ENCODE assay signal across 19 cellular contexts in genomic region chr5:176651472-176651980, GRCh38. TPM values are rescaled to one million over a fixed set of nuclear protein-coding genes. Genes with fewer than 3 reads are reported as not detected.
A peak's percentile ranks its signal among the peaks of the same experiment; 100 is the strongest.
DNase-seq lines count a peak whose midpoint lies in the region; ATAC-seq and TF ChIP-seq lines count a peak whose summit lies in the region.
"Had no signal": no experiment of that assay in that cellular context is flagged by ENCODE, and none has a peak within 500 bp of the region (broad histone marks: within the 10 kb centered on the region; RNA-seq: fewer than 3 reads in every experiment).

No MANE protein-coding gene starts in this region.

- H3K9me3 ChIP-seq in CD4-positive, alpha-beta memory T cell (ENCODE audit: control insufficient read depth in 1 of 2, low read length in 2 of 2) = no peaks in the 10 kb centered on the region
- H3K9me3 ChIP-seq in H9 (ENCODE audit: control insufficient read depth, low read depth, low read length) = no peaks in the 10 kb centered on the region
- no peaks in the 10 kb centered on the region for H3K9me3 ChIP-seq in testis
- no peaks in the 10 kb centered on the region for H3K9me3 ChIP-seq in stomach
- H3K9me3 ChIP-seq: Caco-2, SJCRH30 had no signal

- no peak for DNase-seq in CD4-positive, alpha-beta memory T cell
- DNase-seq in H9 (no peak), testis (peak; percentile 50), NCI-H2029 (lab: John Stamatoyannopoulos, UW) (no peak), stomach (no peak)
- no peak for DNase-seq in central memory CD8-positive, alpha-beta T cell (ENCODE audit: low spot score in 2 of 2)
- DNase-seq: Caco-2, EL, MM.1S, NCI-H146, NCI-H2081 treated with DMSO at 0.1 percent for 48 hours, NCI-H510A treated with DMSO at 0.1 percent for 48 hours, PC-9, T-helper 2 cell had no signal

- H3K27ac Mint-ChIP-seq in CD4-positive, alpha-beta memory T cell = peak overlapping the region in 4 of 7 donors; percentile 24 to 62 (median 44)
- H3K27ac Mint-ChIP-seq in H9 = no peak overlapping the region
- H3K27ac Mint-ChIP-seq in central memory CD8-positive, alpha-beta T cell (ENCODE audit: low read depth) = peak overlapping the region; percentile 16

- WGBS in H9 (ENCODE audit: extremely low coverage, insufficient read length, low lambda C conversion rate) = no CpG with 5 or more reads among the region's 17 CpGs
- WGBS in testis, 2 donors = 24% methylated on average over 7 to 17 of the region's 17 CpGs
- 82 to 93% (median 90%) methylated on average over 15 to 17 of the region's 17 CpGs for WGBS in stomach, 5 donors

- H3K9me3 Mint-ChIP-seq in CD4-positive, alpha-beta memory T cell = no peaks in the 10 kb centered on the region
- H3K9me3 Mint-ChIP-seq in H9 = no peaks in the 10 kb centered on the region; a peak in 1 of 5 replicates
- H3K9me3 Mint-ChIP-seq in central memory CD8-positive, alpha-beta T cell = no peaks in the 10 kb centered on the region

- peaks cover 0 to 17% of the 10 kb centered on the region in 2 donors for H3K36me3 Mint-ChIP-seq in CD4-positive, alpha-beta memory T cell
- peaks cover 5 to 28% (median 22%) of the 10 kb centered on the region in 3 experiments; a peak in 6 of 7 replicates for H3K36me3 Mint-ChIP-seq in H9 (ENCODE audit: insufficient read depth in 1 of 3, low read depth in 3 of 3)
- H3K36me3 Mint-ChIP-seq in central memory CD8-positive, alpha-beta T cell (ENCODE audit: insufficient read depth) = peaks cover 9% of the 10 kb centered on the region

- no peak overlapping the region for H3K4ac ChIP-seq in H9 (ENCODE audit: low read depth, low read length)

- no peak overlapping the region for H3K9ac ChIP-seq in H9 (ENCODE audit: extremely low read depth, insufficient read length, low read length)

- no peaks in the 10 kb centered on the region; the same call in 1 of the 2 replicates for H3K79me2 ChIP-seq in H9 (ENCODE audit: insufficient read depth, low read length)

- H3K56ac ChIP-seq in H9 (ENCODE audit: insufficient read length, low read depth, low read length) = no peak overlapping the region

- peaks cover 10% of the 10 kb centered on the region for H3K23me2 ChIP-seq in H9 (ENCODE audit: insufficient read length, low read depth, low read length, poor library complexity, severe bottlenecking)

- no peak overlapping the region for H2AFZ ChIP-seq in H9 (ENCODE audit: low read length)
- H2AFZ ChIP-seq: PC-9 had no signal

- no peaks in the 10 kb centered on the region for H3K27me3 ChIP-seq in CD4-positive, alpha-beta memory T cell (ENCODE audit: insufficient read depth, low read length)
- H3K27me3 ChIP-seq in H9 (ENCODE audit: insufficient read depth, low read length) (no peaks in the 10 kb centered on the region), testis (no peaks in the 10 kb centered on the region), stomach (no peaks in the 10 kb centered on the region)
- H3K27me3 ChIP-seq: SJCRH30 had no signal

- H4K8ac ChIP-seq in H9 (replicated peaks; ENCODE audit: insufficient read length, low read depth, low read length) = no peak overlapping the region

- intact Hi-C loops in CD4-positive, alpha-beta memory T cell (cut with micrococcal nuclease) = no loop called here
- intact Hi-C loops in testis (cut with DNase I; ENCODE audit: low total_unique reads) (no loop called here), stomach (cut with DNase I; ENCODE audit: low total_unique reads) (no loop called here)

- H4K5ac ChIP-seq in H9 (ENCODE audit: insufficient read length, low read depth, low read length) = no peak overlapping the region

- ATAC-seq in central memory CD8-positive, alpha-beta T cell (replicated peaks; ENCODE audit: extremely low read depth, poor library complexity, severe bottlenecking) = no peak
- ATAC-seq in HG03439 (IDR thresholded peaks at IDR 0.05; ENCODE audit: unreplicated experiment) = no peak

- H3K4me3 Mint-ChIP-seq in CD4-positive, alpha-beta memory T cell = peak overlapping the region in 1 of 8 donors; percentile 49
- H3K4me3 Mint-ChIP-seq in H9 = no peak overlapping the region
- no peak overlapping the region for H3K4me3 Mint-ChIP-seq in central memory CD8-positive, alpha-beta T cell

- H4K20me1 ChIP-seq in H9 (ENCODE audit: control insufficient read depth, insufficient read depth, insufficient read length) = no peaks in the 10 kb centered on the region

- H2BK15ac ChIP-seq in H9 (ENCODE audit: low read depth, low read length) = no peak overlapping the region

- no peak for TF ChIP-seq EP300 in stomach (IDR thresholded peaks at IDR 0.05)

- peaks cover 8% of the 10 kb centered on the region for H3K79me1 ChIP-seq in H9 (ENCODE audit: insufficient read depth, low read depth, low read length, poor library complexity, severe bottlenecking)

- H3K14ac ChIP-seq in H9 (ENCODE audit: insufficient read depth, low read length) = no peak overlapping the region

- H3K4me2 ChIP-seq in H9 (ENCODE audit: insufficient read depth, insufficient read length, low read length) = no peak overlapping the region
- H3K4me2 ChIP-seq: PC-9 had no signal

- H4K91ac ChIP-seq in H9 (ENCODE audit: insufficient read length, low read depth, low read length) = no peak overlapping the region

- no peak overlapping the region for H3K23ac ChIP-seq in H9 (ENCODE audit: insufficient read length, low read depth, low read length)

- no peak overlapping the region for H3K27ac ChIP-seq in CD4-positive, alpha-beta memory T cell (ENCODE audit: low read depth, low read length)
- H3K27ac ChIP-seq in H9 (ENCODE audit: insufficient read length, low read depth, low read length) (no peak overlapping the region), testis (no peak overlapping the region), stomach (no peak overlapping the region)
- H3K27ac ChIP-seq: C4-2B, PC-9, SJCRH30 had no signal

- H2AK5ac ChIP-seq in H9 (ENCODE audit: insufficient read length, low read length) = no peak overlapping the region

- peaks cover 34 to 72% (median 51%) of the 10 kb centered on the region in 4 donors for H3K4me1 Mint-ChIP-seq in CD4-positive, alpha-beta memory T cell
- peaks cover 32 to 40% of the 10 kb centered on the region in 2 experiments for H3K4me1 Mint-ChIP-seq in H9
- peaks cover 53% of the 10 kb centered on the region for H3K4me1 Mint-ChIP-seq in central memory CD8-positive, alpha-beta T cell

- H2BK20ac ChIP-seq in H9 (ENCODE audit: low read depth, low read length, poor library complexity, severe bottlenecking) = no peak overlapping the region

- H3K36me3 ChIP-seq in CD4-positive, alpha-beta memory T cell (ENCODE audit: insufficient read depth, low read length) = no peaks in the 10 kb centered on the region
- H3K36me3 ChIP-seq in testis (ENCODE audit: low read depth, missing control alignments) = no peaks in the 10 kb centered on the region
- H3K36me3 ChIP-seq in stomach = peaks cover 0 to 45% (median 42%) of the 10 kb centered on the region in 4 donors
- H3K36me3 ChIP-seq: SJCRH30 had no signal

- H3K4me1 ChIP-seq in CD4-positive, alpha-beta memory T cell (ENCODE audit: insufficient read depth, low read length) = peaks cover 66% of the 10 kb centered on the region
- H3K4me1 ChIP-seq in H9 (ENCODE audit: insufficient read depth, low read length) (peaks cover 2% of the 10 kb centered on the region; the same call in 1 of the 2 replicates), testis (peaks cover 44% of the 10 kb centered on the region), stomach (peaks cover 19 to 62% (median 26%) of the 10 kb centered on the region in 4 donors)

- no peaks in the 10 kb centered on the region for H3K27me3 Mint-ChIP-seq in CD4-positive, alpha-beta memory T cell
- no peaks in the 10 kb centered on the region; the same call in 1 of the 2 replicates for H3K27me3 Mint-ChIP-seq in H9 (ENCODE audit: low read depth)
- no peaks in the 10 kb centered on the region for H3K27me3 Mint-ChIP-seq in central memory CD8-positive, alpha-beta T cell

- H3K18ac ChIP-seq in H9 (ENCODE audit: insufficient read length, low read depth, low read length) = no peak overlapping the region

- H3K4me3 ChIP-seq in CD4-positive, alpha-beta memory T cell (ENCODE audit: low read length in 2 of 2) = no peak overlapping the region
- H3K4me3 ChIP-seq in testis (no peak overlapping the region), stomach (no peak overlapping the region)
- H3K4me3 ChIP-seq: PC-9, SJCRH30 had no signal

- CTCF ChIA-PET in CD4-positive, alpha-beta memory T cell (lab: Charles Lee; ENCODE audit: partially characterized antibody) = interaction anchor here (0.9 to 7.4 kb wide), 2 partner anchors 8 to 78 kb away, joined by 3 to 129 read pairs; no protein-coding TSS in a partner anchor

- no peak overlapping the region for H3T11ph ChIP-seq in H9 (ENCODE audit: low read length)

- POLR2A ChIA-PET in CD4-positive, alpha-beta memory T cell (lab: Charles Lee; ENCODE audit: partially characterized antibody) = interaction anchor here (7.6 kb wide), 1 partner anchor 8 kb away, joined by 55 read pairs; no protein-coding TSS in a partner anchor

- no peak overlapping the region for H2BK120ac ChIP-seq in H9 (ENCODE audit: low read depth, low read length, poor library complexity, severe bottlenecking)

- TF ChIP-seq POLR2A in testis (IDR thresholded peaks at IDR 0.05) (no peak), stomach (IDR thresholded peaks at IDR 0.05) (no peak)

- TF ChIP-seq CTCF in H9 (conservative IDR thresholded peaks at IDR 0.05) (0 out of 3 replicates have a peak, but pooled peaks have one; percentile 14), testis (IDR thresholded peaks at IDR 0.05) (no peak), stomach (IDR thresholded peaks at IDR 0.05) (no peak)

- H2BK5ac ChIP-seq in H9 (ENCODE audit: insufficient read length, low read length) = no peak overlapping the region

- H2BK12ac ChIP-seq in H9 (ENCODE audit: insufficient read length, low read depth, low read length) = no peak overlapping the region

RNA-seq across cellular contexts. Expression of gene TSPAN17, which starts 4.2 kb away (rescaled TPM):
- total RNA-seq in CD4-positive, alpha-beta memory T cell = 10 to 100 TPM; 27.4 to 30.7 TPM
- 10 to 100 TPM; 16.0 to 26.7 TPM for polyA plus RNA-seq in CD4-positive, alpha-beta memory T cell
- 46.8 and 51.9 TPM in 2 replicates for total RNA-seq in H9 (2021)
- 10 to 100 TPM; 31.7 to 51.7 TPM for total RNA-seq in testis
- 57.0 TPM for polyA plus RNA-seq in testis (ENCODE audit: insufficient read depth, low read depth, low replicate concordance)
- 10 to 100 TPM in 3 of 5 donors, 1 to 10 TPM in 2; 2.3 to 79.9 (median 19.0) TPM for total RNA-seq in stomach
- 10 to 100 TPM; 21.7 to 24.0 (median 21.8) TPM for polyA plus RNA-seq in stomach

RNA-seq across cellular contexts. Expression of gene EIF4E1B, which starts 21.1 kb away (rescaled TPM):
- total RNA-seq in CD4-positive, alpha-beta memory T cell = not detected
- not detected for polyA plus RNA-seq in CD4-positive, alpha-beta memory T cell
- total RNA-seq in H9 (2021) (1.3 and 1.8 TPM in 2 replicates), testis (1 to 10 TPM in 1 of 2 donors, under 1 TPM in 1; 0.99 to 2.4 TPM), stomach (not detected)
- polyA plus RNA-seq in testis (ENCODE audit: insufficient read depth, low read depth, low replicate concordance) (1.0 TPM), stomach (not detected)
- total RNA-seq: Caco-2, H4, LHCN-M2, PC-9, SJCRH30 had no signal

RNA-seq across cellular contexts. Expression of gene SNCB, which starts 21.2 kb away (rescaled TPM):
- not detected for total RNA-seq in CD4-positive, alpha-beta memory T cell
- not detected for polyA plus RNA-seq in CD4-positive, alpha-beta memory T cell
- total RNA-seq in H9 (2021) (3.5 and 4.2 TPM in 2 replicates), testis (under 1 TPM; 0.31 to 0.74 TPM), stomach (not detected)
- polyA plus RNA-seq in testis (ENCODE audit: insufficient read depth, low read depth, low replicate concordance) (0.62 TPM), stomach (not detected)
- total RNA-seq: Caco-2, PC-9, SJCRH30 had no signal

RNA-seq across cellular contexts. Expression of gene GPRIN1, which starts 41.6 kb away (rescaled TPM):
- total RNA-seq in CD4-positive, alpha-beta memory T cell = under 1 TPM; 0.41 to 0.44 TPM
- polyA plus RNA-seq in CD4-positive, alpha-beta memory T cell = under 1 TPM in 1 of 2 donors, not detected in 1; 0.37 TPM
- 10.8 and 12.1 TPM in 2 replicates for total RNA-seq in H9 (2021)
- 1 to 10 TPM; 5.7 to 8.4 TPM for total RNA-seq in testis
- 2.5 TPM for polyA plus RNA-seq in testis (ENCODE audit: insufficient read depth, low read depth, low replicate concordance)
- 1 to 10 TPM in 1 of 5 donors, under 1 TPM in 2, not detected in 2; 0.72 to 1.4 (median 0.92) TPM for total RNA-seq in stomach
- polyA plus RNA-seq in stomach = under 1 TPM; 0.30 to 0.46 (median 0.37) TPM

Comparison
In these comparisons a context has a peak if more than half of its experiments do, and no peak if none do; other contexts are left out.
1. H3K27ac Mint-ChIP-seq: peak in CD4-positive, alpha-beta memory T cell (4 of 7) and central memory CD8-positive, alpha-beta T cell (single experiment); none in H9 (0 of 3).